In genomic region chr5:68267044-68267443, GRCh38 we compare ENCODE assay signal across 12 cellular contexts. TPM values are rescaled to one million over a fixed set of nuclear protein-coding genes. Genes with fewer than 3 reads are reported as not detected.
DNase-seq lines count a peak whose midpoint lies in the region; ATAC-seq and TF ChIP-seq lines count a peak whose summit lies in the region.
"Had no signal": no experiment of that assay in that cellular context is flagged by ENCODE, and none has a peak within 500 bp of the region (broad histone marks: within the 10 kb centered on the region; RNA-seq: fewer than 3 reads in every experiment).

No MANE protein-coding gene starts in this region.

- H3K36me3 ChIP-seq in left ventricle myocardium inferior: no peaks in the 10 kb centered on the region
- no peaks in the 10 kb centered on the region for H3K36me3 ChIP-seq in naive thymus-derived CD4-positive, alpha-beta T cell (ENCODE audit: control insufficient read depth in 2 of 3, insufficient read depth in 3 of 3, low read length in 3 of 3)
- no peaks in the 10 kb centered on the region for H3K36me3 ChIP-seq in vagina
- no peaks in the 10 kb centered on the region for H3K36me3 ChIP-seq in Peyer's patch

- H3K27ac Mint-ChIP-seq in chondrocyte (ENCODE audit: unreplicated experiment): peak overlapping the region; percentile 63
- peak overlapping the region; percentile 10 to 91 (median 69) for H3K27ac Mint-ChIP-seq in naive thymus-derived CD4-positive, alpha-beta T cell

- ATAC-seq in naive thymus-derived CD4-positive, alpha-beta T cell: no peak

- peak overlapping the region; percentile 3 for H3K4me3 ChIP-seq in left ventricle myocardium inferior
- no peak overlapping the region for H3K4me3 ChIP-seq in naive thymus-derived CD4-positive, alpha-beta T cell (ENCODE audit: low read length)
- H3K4me3 ChIP-seq in vagina: no peak overlapping the region
- H3K4me3 ChIP-seq in Peyer's patch: no peak overlapping the region
- H3K4me3 ChIP-seq: lung had no signal

- TF ChIP-seq CTCF in left ventricle myocardium inferior (IDR thresholded peaks at IDR 0.05; ENCODE audit: borderline replicate concordance): no peak
- no peak for TF ChIP-seq CTCF in chondrocyte (IDR thresholded peaks at IDR 0.05)
- no peak for TF ChIP-seq CTCF in vagina (IDR thresholded peaks at IDR 0.05)
- no peak for TF ChIP-seq CTCF in Peyer's patch (IDR thresholded peaks at IDR 0.05)

- H3K27me3 ChIP-seq in left ventricle myocardium inferior (ENCODE audit: low read depth) (no peaks in the 10 kb centered on the region), vagina (no peaks in the 10 kb centered on the region), Peyer's patch (no peaks in the 10 kb centered on the region)
- H3K27me3 ChIP-seq in naive thymus-derived CD4-positive, alpha-beta T cell (ENCODE audit: control insufficient read depth in 2 of 2, insufficient read depth in 2 of 2, low read length in 2 of 2): no peaks in the 10 kb centered on the region

- peaks cover 78% of the 10 kb centered on the region for H3K4me1 Mint-ChIP-seq in chondrocyte (ENCODE audit: low read depth)
- peaks cover 41 to 90% (median 87%) of the 10 kb centered on the region in 7 donors for H3K4me1 Mint-ChIP-seq in naive thymus-derived CD4-positive, alpha-beta T cell

- no peak for TF ChIP-seq POLR2A in vagina (IDR thresholded peaks at IDR 0.05)
- no peak for TF ChIP-seq POLR2A in Peyer's patch (IDR thresholded peaks at IDR 0.05)

- peaks cover 1% of the 10 kb centered on the region for H3K36me3 Mint-ChIP-seq in chondrocyte (ENCODE audit: low read depth)
- H3K36me3 Mint-ChIP-seq in naive thymus-derived CD4-positive, alpha-beta T cell: peaks cover 0 to 7% (median 0%) of the 10 kb centered on the region in 5 donors

- H3K9me3 Mint-ChIP-seq in chondrocyte (ENCODE audit: low read depth): peaks cover 2% of the 10 kb centered on the region
- no peaks in the 10 kb centered on the region for H3K9me3 Mint-ChIP-seq in naive thymus-derived CD4-positive, alpha-beta T cell

- CTCF ChIA-PET in naive thymus-derived CD4-positive, alpha-beta T cell (lab: Charles Lee): interaction anchor here (0.6 to 2.9 kb wide), 7 partner anchors 8 to 1046 kb away, joined by 3 to 9 read pairs (median 5); no protein-coding TSS in a partner anchor

- H3K27me3 Mint-ChIP-seq in chondrocyte (ENCODE audit: low read depth): no peaks in the 10 kb centered on the region
- no peaks in the 10 kb centered on the region for H3K27me3 Mint-ChIP-seq in naive thymus-derived CD4-positive, alpha-beta T cell

- DNase-seq in left ventricle myocardium inferior: no peak
- no peak for DNase-seq in cardiac septum (ENCODE audit: low spot score)
- no peak for DNase-seq in chondrocyte (ENCODE audit: low spot score)
- no peak for DNase-seq in naive thymus-derived CD4-positive, alpha-beta T cell
- DNase-seq in vagina (ENCODE audit: extremely low spot score in 2 of 2): no peak
- DNase-seq in DMS53 (lab: John Stamatoyannopoulos, UW): no peak
- no peak for DNase-seq in activated CD4-positive, CD25-positive, alpha-beta regulatory T cell (lab: John Stamatoyannopoulos, UW)
- no peak for DNase-seq in Peyer's patch
- DNase-seq: H7, NCI-H2107, small intestine had no signal

- H3K4me1 ChIP-seq in left ventricle myocardium inferior (peaks cover 100% of the 10 kb centered on the region), vagina (peaks cover 84% of the 10 kb centered on the region), Peyer's patch (peaks cover 0 to 83% (median 24%) of the 10 kb centered on the region in 4 donors)
- H3K4me1 ChIP-seq in naive thymus-derived CD4-positive, alpha-beta T cell (ENCODE audit: control insufficient read depth in 2 of 2, insufficient read depth in 2 of 2, low read length in 2 of 2): peaks cover 67 to 80% of the 10 kb centered on the region in 2 donors

- POLR2A ChIA-PET in naive thymus-derived CD4-positive, alpha-beta T cell (lab: Charles Lee): interaction anchor here (1.2 to 5.8 kb wide), 4 partner anchors 12 to 50 kb away, joined by 3 to 39 read pairs (median 4); no protein-coding TSS in a partner anchor

- intact Hi-C loops in left ventricle myocardium inferior (cut with micrococcal nuclease) (no loop called here), cardiac septum (cut with DNase I) (no loop called here), vagina (cut with DNase I) (no loop called here)
- intact Hi-C loops in naive thymus-derived CD4-positive, alpha-beta T cell (cut with micrococcal nuclease): no loop called here

- H3K9me3 ChIP-seq in left ventricle myocardium inferior (replicated peaks) (no peaks in the 10 kb centered on the region), vagina (no peaks in the 10 kb centered on the region), Peyer's patch (no peaks in the 10 kb centered on the region)
- H3K9me3 ChIP-seq in naive thymus-derived CD4-positive, alpha-beta T cell (ENCODE audit: control insufficient read depth in 2 of 3, low read length in 3 of 3): no peaks in the 10 kb centered on the region

- H3K27ac ChIP-seq in left ventricle myocardium inferior (replicated peaks): peak overlapping the region; percentile 91
- H3K27ac ChIP-seq in naive thymus-derived CD4-positive, alpha-beta T cell (ENCODE audit: low read depth, low read length): no peak overlapping the region
- peak overlapping the region; percentile 76 for H3K27ac ChIP-seq in vagina
- H3K27ac ChIP-seq in Peyer's patch: peak overlapping the region in 2 of 4 donors; percentile 76 to 82

- H3K4me3 Mint-ChIP-seq in chondrocyte (ENCODE audit: unreplicated experiment): no peak overlapping the region
- peak overlapping the region in 7 of 10 donors; percentile 26 to 69 (median 51) for H3K4me3 Mint-ChIP-seq in naive thymus-derived CD4-positive, alpha-beta T cell

RNA-seq across cellular contexts. Expression of gene PIK3R1, which starts 51.5 kb away (rescaled TPM):
- total RNA-seq in left ventricle myocardium inferior: 132 TPM
- total RNA-seq in cardiac septum: 166 TPM
- 56.2 to 63.1 TPM (median 60.7 TPM) in 3 replicates for total RNA-seq in chondrocyte
- 100 to 1,000 TPM in 4 of 5 experiments, 10 to 100 TPM in 1; 72.0 to 207 (median 131) TPM for total RNA-seq in naive thymus-derived CD4-positive, alpha-beta T cell
- 100 to 1,000 TPM in 1 of 2 donors, 10 to 100 TPM in 1; 85.1 to 110 TPM for polyA plus RNA-seq in naive thymus-derived CD4-positive, alpha-beta T cell
- total RNA-seq in vagina: 134 TPM
- total RNA-seq in Peyer's patch: 100 to 1,000 TPM in 1 of 4 donors, 10 to 100 TPM in 3; 69.3 to 113 (median 87.5) TPM
